Comparison of ENCODE assay signal across 15 cellular contexts in the genomic region with DNA sequence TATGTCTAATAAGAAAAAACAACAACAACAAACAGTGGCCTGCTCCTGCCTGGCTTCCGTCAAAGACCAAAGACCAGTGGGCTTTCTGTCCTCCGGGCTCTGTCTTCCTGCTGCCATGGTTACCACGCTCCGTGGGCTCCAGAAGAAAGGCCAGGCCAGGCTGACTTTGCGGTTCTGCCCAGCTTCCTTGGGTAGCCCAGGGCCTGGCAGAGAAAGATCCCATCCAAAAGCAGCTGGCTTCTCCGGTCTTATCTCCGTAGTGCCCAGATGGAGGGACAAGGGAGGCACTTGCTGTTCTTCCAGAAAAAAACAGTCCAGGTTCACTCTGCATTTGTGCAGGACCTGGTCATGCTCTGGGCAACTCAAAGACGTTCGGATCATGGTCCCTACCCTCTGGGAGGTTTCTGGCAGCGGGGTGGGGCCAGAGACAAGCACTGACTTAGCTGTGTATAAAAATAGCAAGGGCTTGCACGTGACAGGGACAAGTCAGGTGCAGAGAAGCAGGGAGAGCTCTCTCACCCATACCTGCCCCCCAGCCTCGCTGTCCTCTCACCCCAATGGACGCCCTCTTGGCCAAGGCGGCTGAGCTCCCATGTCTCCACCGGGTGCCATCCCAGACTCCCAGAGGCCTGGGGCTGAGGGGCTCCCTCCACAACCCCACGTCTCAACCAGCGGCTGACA.
DNase-seq lines count a peak whose midpoint lies in the region; ATAC-seq, FAIRE-seq and TF ChIP-seq lines count a peak whose summit lies in the region.
"Had no signal": no experiment of that assay in that cellular context is flagged by ENCODE, and none has a peak within 500 bp of the region (broad histone marks: within the 10 kb centered on the region; RNA-seq: fewer than 3 reads in every experiment).

No MANE protein-coding gene starts in this region.

- no peak overlapping the region for H2AFZ ChIP-seq in PC-3 (ENCODE audit: low read length)

- POLR2A ChIA-PET in PC-3 (lab: Charles Lee; ENCODE audit: unreplicated experiment) = no interaction called here

- whole genome bisulfite sequencing in sigmoid colon, 2 donors = 46 to 67% methylated on average over 17 of the region's 17 CpGs

- H3K4me1 ChIP-seq in sigmoid colon (peaks cover 0 to 45% (median 33%) of the 10 kb centered on the region in 4 donors), PC-3 (ENCODE audit: insufficient read depth, low read length) (peaks cover 22% of the 10 kb centered on the region)

- H3K9me2 ChIP-seq in PC-3 (replicated peaks; ENCODE audit: low read length) = no peaks in the 10 kb centered on the region

- no peak for TF ChIP-seq POLR2A in sigmoid colon (IDR thresholded peaks at IDR 0.05)
- TF ChIP-seq POLR2A in GM12891 (IDR thresholded peaks at IDR 0.05; ENCODE audit: low read depth, low read length) = no peak

- intact Hi-C loops in sigmoid colon (cut with DNase I) = no loop called here
- intact Hi-C loops in PC-3 (cut with micrococcal nuclease) = no loop called here

- H3K36me3 ChIP-seq in sigmoid colon = no peaks in the 10 kb centered on the region
- H3K36me3 ChIP-seq in PC-3 (ENCODE audit: low read depth, low read length) = no peaks in the 10 kb centered on the region

- H3K27ac ChIP-seq in cingulate gyrus (ENCODE audit: low read depth, low read length) = peak overlapping the region; percentile 79
- peak overlapping the region; percentile 68 for H3K27ac ChIP-seq in layer of hippocampus (ENCODE audit: low read depth, low read length)
- H3K27ac ChIP-seq in sigmoid colon = peak overlapping the region in 3 of 4 donors; percentile 28 to 54 (median 28)
- no peak overlapping the region for H3K27ac ChIP-seq in PC-3 (ENCODE audit: low read length)

- CTCF ChIA-PET in PC-3 (lab: Charles Lee) = no interaction called here

- no peaks in the 10 kb centered on the region for H4K20me1 ChIP-seq in PC-3 (ENCODE audit: low read length)

- H3K27me3 ChIP-seq in layer of hippocampus (ENCODE audit: control insufficient read depth, insufficient read depth, low read length) (no peaks in the 10 kb centered on the region), sigmoid colon (no peaks in the 10 kb centered on the region), PC-3 (ENCODE audit: low read length) (no peaks in the 10 kb centered on the region)

- TF ChIP-seq CTCF in sigmoid colon (IDR thresholded peaks at IDR 0.05) (no peak), PC-3 (conservative IDR thresholded peaks at IDR 0.05; ENCODE audit: low read depth, low read length) (no peak)

- H3K9ac ChIP-seq in PC-3 (ENCODE audit: low read length) = no peak overlapping the region

- TF ChIP-seq EP300 in sigmoid colon (IDR thresholded peaks at IDR 0.05) = no peak

- no peak for FAIRE-seq in GM12891 (lab: Jason Lieb, UNC)
- FAIRE-seq: colon had no signal

- H3K79me2 ChIP-seq in PC-3 (ENCODE audit: low read length) = no peaks in the 10 kb centered on the region

- no peak overlapping the region for H3K4me2 ChIP-seq in PC-3 (ENCODE audit: low read length)

- H3K4me3 ChIP-seq in sigmoid colon (no peak overlapping the region), PC-3 (ENCODE audit: low read length) (no peak overlapping the region)

- DNase-seq in NCI-H1436 (lab: John Stamatoyannopoulos, UW) (peak; percentile 21), sigmoid colon (no peak), GM12891 (ENCODE audit: insufficient read length, low spot score) (no peak), PC-3 (no peak)
- DNase-seq: activated CD4-positive, CD25-positive, alpha-beta regulatory T cell; Karpas-422; NCI-H345; SHP77 treated with DMSO at 0.1 percent for 48 hours; stimulated activated CD4-positive, alpha-beta T cell treated with anti-CD3 and anti-CD28 coated beads, Interleukin-1b, Interleukin-23, amount 100 ng/mL, for 48 hours; stimulated activated naive CD8-positive, alpha-beta T cell treated with anti-CD3 and anti-CD28 coated beads, Interleukin-15, amount 100 ng/mL, for 72 hours had no signal

- H3F3A ChIP-seq in PC-3 (ENCODE audit: low read length, unreplicated experiment) = no peaks in the 10 kb centered on the region

- BruUV-seq in PC-3 (replicated peaks; lab: Mats Ljungman, UMichigan) = no TSS peak

- H3K9me3 ChIP-seq in sigmoid colon (no peaks in the 10 kb centered on the region), PC-3 (ENCODE audit: low read length) (no peaks in the 10 kb centered on the region)

- no peak for ATAC-seq in GM21619 (IDR thresholded peaks at IDR 0.05; ENCODE audit: unreplicated experiment)
- ATAC-seq in GM19324 (IDR thresholded peaks at IDR 0.05; ENCODE audit: low FRiP score, unreplicated experiment) = no peak
- no peak for ATAC-seq in PC-3
- ATAC-seq: stimulated activated naive CD8-positive, alpha-beta T cell treated with anti-CD3 and anti-CD28 coated beads, Interleukin-15, amount 100 ng/mL, for 72 hours had no signal

TF ChIP-seq in GM12891, 5 proteins besides CTCF, POLR2A, EP300 and RAD21:
- TF ChIP-seq TAF1 (IDR thresholded peaks at IDR 0.05; ENCODE audit: low read depth, low read length) = no peak
- no peak for TF ChIP-seq SPI1 (IDR thresholded peaks at IDR 0.05; ENCODE audit: low read depth, low read length)
- no peak for TF ChIP-seq POU2F2 (IDR thresholded peaks at IDR 0.05; ENCODE audit: low read depth, low read length)
- TF ChIP-seq POLR2AphosphoS5 (IDR thresholded peaks at IDR 0.05; ENCODE audit: low read depth, low read length) = no peak
- no peak for TF ChIP-seq PAX5 (IDR thresholded peaks at IDR 0.05; ENCODE audit: insufficient read depth, low read length, severe bottlenecking)
